Comparison of ENCODE assay signal across 37 cellular contexts in genomic region chr16:57926041-57926440, GRCh38. TPM values are rescaled to one million over a fixed set of nuclear protein-coding genes. Genes with fewer than 3 reads are reported as not detected.
"Had no signal": no experiment of that assay in that cellular context is flagged by ENCODE, and none has a peak within 500 bp of the region (broad histone marks: within the 10 kb centered on the region; RNA-seq: fewer than 3 reads in every experiment).

No MANE protein-coding gene starts in this region.

- H3K36me3 ChIP-seq: brain microvascular endothelial cell, breast epithelium had no signal

- H3K27me3 Mint-ChIP-seq: activated CD4-positive, alpha-beta memory T cell treated with anti-CD3 and anti-CD28 coated beads for 36 hours; activated CD8-positive, alpha-beta T cell treated with anti-CD3 and anti-CD28 coated beads for 36 hours had no signal

- H3K4me1 Mint-ChIP-seq: activated B cell treated with CpG ODN at 0.5 μM for 24 hours; activated CD4-positive, alpha-beta T cell treated with anti-CD3 and anti-CD28 coated beads, Interleukin-2, amount 10 ng/mL, durations not matched to agents 24 days and 14 days; activated naive CD4-positive, alpha-beta T cell treated with anti-CD3 and anti-CD28 coated beads, Interleukin-2, amount 50 U/mL, for 24 hours; activated naive CD8-positive, alpha-beta T cell treated with anti-CD3 and anti-CD28 coated beads, Interleukin-2, amount 50 U/mL, for 24 hours; activated T-helper 17 cell treated with anti-CD3 and anti-CD28 coated beads, Interleukin-2, amount 50 U/mL, for 72 hours had no signal

- H3K27me3 ChIP-seq: body of pancreas, brain microvascular endothelial cell, breast epithelium had no signal

- H3K4me3 Mint-ChIP-seq: activated B cell treated with CpG ODN at 0.5 μM for 24 hours; activated CD4-positive, alpha-beta memory T cell treated with anti-CD3 and anti-CD28 coated beads for 36 hours; activated CD4-positive, alpha-beta T cell treated with anti-CD3 and anti-CD28 coated beads, Interleukin-2, amount 10 ng/mL, durations not matched to agents 24 days and 14 days; activated CD8-positive, alpha-beta T cell treated with anti-CD3 and anti-CD28 coated beads for 36 hours; activated naive CD4-positive, alpha-beta T cell treated with anti-CD3 and anti-CD28 coated beads for 36 hours; activated naive CD4-positive, alpha-beta T cell treated with anti-CD3 and anti-CD28 coated beads, Interleukin-2, amount 50 U/mL, for 24 hours; activated naive CD8-positive, alpha-beta T cell; activated naive CD8-positive, alpha-beta T cell treated with anti-CD3 and anti-CD28 coated beads, Interleukin-2, amount 10 ng/mL, durations not matched to agents 7 days and 5 days; activated naive CD8-positive, alpha-beta T cell treated with anti-CD3 and anti-CD28 coated beads, Interleukin-2, amount 50 U/mL, for 24 hours; activated T-cell treated with anti-CD3 and anti-CD28 coated beads, Interleukin-2, amount 50 U/mL, for 4 hours; activated T-cell treated with anti-CD3 and anti-CD28 coated beads, Interleukin-2, amount 50 U/mL, for 72 hours; activated T-helper 1 cell treated with anti-CD3 and anti-CD28 coated beads, Interleukin-12 subunit alpha, Interleukin-12 subunit beta, Interleukin-2, Interleukin-4 antibody, amounts not matched to agents 30 ng/mL and 10 ng/mL and 1 ng/mL, durations not matched to agents 14 hours and 24 hours and 36 hours; activated T-helper 17 cell treated with anti-CD3 and anti-CD28 coated beads, Interleukin-2, amount 50 U/mL, for 72 hours; T-helper 1 cell treated with Interleukin-12 subunit alpha and Interleukin-12 subunit beta and Interleukin-4 antibody, amounts not matched to agents 30 μg/mL and 1 μg/mL, for 36 hours; T-helper 2 cell treated with Interferon-gamma antibody and Interleukin-4, amounts not matched to agents 5 μg/mL and 100 μg/mL, for 36 hours had no signal

- ATAC-seq: activated CD8-positive, alpha-beta T cell treated with anti-CD3 and anti-CD28 coated beads for 36 hours; activated naive CD8-positive, alpha-beta T cell treated with anti-CD3 and anti-CD28 coated beads, Interleukin-2, amount 50 U/mL, for 24 hours; activated T-cell treated with anti-CD3 and anti-CD28 coated beads, Interleukin-2, amount 50 U/mL, for 4 hours; activated T-cell treated with anti-CD3 and anti-CD28 coated beads, Interleukin-2, amount 50 U/mL, for 72 hours; activated T-helper 17 cell treated with anti-CD3 and anti-CD28 coated beads, Interleukin-2, amount 50 U/mL, for 72 hours; body of pancreas had no signal

- H3K9me3 Mint-ChIP-seq: activated B cell treated with CpG ODN at 0.5 μM for 24 hours; activated CD4-positive, alpha-beta memory T cell treated with anti-CD3 and anti-CD28 coated beads for 36 hours; activated CD4-positive, alpha-beta T cell treated with anti-CD3 and anti-CD28 coated beads, Interleukin-2, amount 10 ng/mL, durations not matched to agents 24 days and 14 days; activated CD8-positive, alpha-beta T cell treated with anti-CD3 and anti-CD28 coated beads for 36 hours; activated naive CD4-positive, alpha-beta T cell treated with anti-CD3 and anti-CD28 coated beads for 36 hours; activated naive CD4-positive, alpha-beta T cell treated with anti-CD3 and anti-CD28 coated beads, Interleukin-2, amount 50 U/mL, for 24 hours; activated naive CD8-positive, alpha-beta T cell treated with anti-CD3 and anti-CD28 coated beads, Interleukin-2, amount 10 ng/mL, durations not matched to agents 7 days and 5 days; activated naive CD8-positive, alpha-beta T cell treated with anti-CD3 and anti-CD28 coated beads, Interleukin-2, amount 50 U/mL, for 24 hours; activated T-cell treated with anti-CD3 and anti-CD28 coated beads, Interleukin-2, amount 50 U/mL, for 4 hours; activated T-cell treated with anti-CD3 and anti-CD28 coated beads, Interleukin-2, amount 50 U/mL, for 72 hours; activated T-helper 1 cell treated with anti-CD3 and anti-CD28 coated beads, Interleukin-12 subunit alpha, Interleukin-12 subunit beta, Interleukin-2, Interleukin-4 antibody, amounts not matched to agents 30 ng/mL and 10 ng/mL and 1 ng/mL, durations not matched to agents 14 hours and 24 hours and 36 hours; activated T-helper 17 cell treated with anti-CD3 and anti-CD28 coated beads, Interleukin-2, amount 50 U/mL, for 72 hours; T-helper 1 cell treated with Interleukin-12 subunit alpha and Interleukin-12 subunit beta and Interleukin-4 antibody, amounts not matched to agents 30 μg/mL and 1 μg/mL, for 36 hours; T-helper 2 cell treated with Interferon-gamma antibody and Interleukin-4, amounts not matched to agents 5 μg/mL and 100 μg/mL, for 36 hours had no signal

- H3K4me1 ChIP-seq: body of pancreas, breast epithelium had no signal

- H3K36me3 Mint-ChIP-seq: activated CD4-positive, alpha-beta memory T cell treated with anti-CD3 and anti-CD28 coated beads for 36 hours; activated naive CD4-positive, alpha-beta T cell treated with anti-CD3 and anti-CD28 coated beads, Interleukin-2, amount 50 U/mL, for 24 hours; activated naive CD8-positive, alpha-beta T cell; activated naive CD8-positive, alpha-beta T cell treated with anti-CD3 and anti-CD28 coated beads, Interleukin-2, amount 10 ng/mL, durations not matched to agents 7 days and 5 days had no signal

- H3K9me3 ChIP-seq: body of pancreas, breast epithelium had no signal

- H3K4me3 ChIP-seq: body of pancreas, breast epithelium had no signal

- H3K27ac ChIP-seq: body of pancreas, brain microvascular endothelial cell, breast epithelium, VCaP had no signal

- H3K27ac Mint-ChIP-seq: activated B cell treated with CpG ODN at 0.5 μM for 24 hours; activated CD4-positive, alpha-beta memory T cell treated with anti-CD3 and anti-CD28 coated beads for 36 hours; activated CD4-positive, alpha-beta T cell treated with anti-CD3 and anti-CD28 coated beads, Interleukin-2, amount 10 ng/mL, durations not matched to agents 24 days and 14 days; activated CD8-positive, alpha-beta T cell treated with anti-CD3 and anti-CD28 coated beads for 36 hours; activated naive CD4-positive, alpha-beta T cell treated with anti-CD3 and anti-CD28 coated beads for 36 hours; activated naive CD4-positive, alpha-beta T cell treated with anti-CD3 and anti-CD28 coated beads, Interleukin-2, amount 50 U/mL, for 24 hours; activated naive CD8-positive, alpha-beta T cell; activated naive CD8-positive, alpha-beta T cell treated with anti-CD3 and anti-CD28 coated beads, Interleukin-2, amount 10 ng/mL, durations not matched to agents 7 days and 5 days; activated naive CD8-positive, alpha-beta T cell treated with anti-CD3 and anti-CD28 coated beads, Interleukin-2, amount 50 U/mL, for 24 hours; activated T-cell treated with anti-CD3 and anti-CD28 coated beads, Interleukin-2, amount 50 U/mL, for 72 hours; activated T-helper 1 cell treated with anti-CD3 and anti-CD28 coated beads, Interleukin-12 subunit alpha, Interleukin-12 subunit beta, Interleukin-2, Interleukin-4 antibody, amounts not matched to agents 30 ng/mL and 10 ng/mL and 1 ng/mL, durations not matched to agents 14 hours and 24 hours and 36 hours; activated T-helper 17 cell treated with anti-CD3 and anti-CD28 coated beads, Interleukin-2, amount 50 U/mL, for 72 hours; T-helper 1 cell treated with Interleukin-12 subunit alpha and Interleukin-12 subunit beta and Interleukin-4 antibody, amounts not matched to agents 30 μg/mL and 1 μg/mL, for 36 hours; T-helper 2 cell treated with Interferon-gamma antibody and Interleukin-4, amounts not matched to agents 5 μg/mL and 100 μg/mL, for 36 hours had no signal

- FAIRE-seq: astrocyte, TTC549 had no signal

- DNase-seq: activated B cell treated with CpG ODN at 0.5 μM for 24 hours; activated CD4-positive, alpha-beta memory T cell treated with anti-CD3 and anti-CD28 coated beads for 36 hours; activated CD4-positive, alpha-beta T cell treated with anti-CD3 and anti-CD28 coated beads for 4 hours; activated CD4-positive, alpha-beta T cell treated with anti-CD3 and anti-CD28 coated beads, Interleukin-2, amount 10 ng/mL, durations not matched to agents 24 days and 14 days; activated CD4-positive, alpha-beta T cell treated with anti-CD3 and anti-CD28 coated beads, Interleukin-2, amount 50 U/mL, for 1 hour; activated CD4-positive, alpha-beta T cell treated with anti-CD3 and anti-CD28 coated beads, Interleukin-2, amount 50 U/mL, for 4 hours; activated CD4-positive, CD25-positive, alpha-beta regulatory T cell treated with anti-CD3 and anti-CD28 coated beads, Interleukin-2, amount 50 U/mL, for 72 hours; activated CD8-positive, alpha-beta memory T cell treated with anti-CD3 and anti-CD28 coated beads, Interleukin-2, amount 50 U/mL, for 4 hours; activated CD8-positive, alpha-beta T cell treated with anti-CD3 and anti-CD28 coated beads for 36 hours; activated effector memory CD4-positive, alpha-beta T cell treated with anti-CD3 and anti-CD28 coated beads, Interleukin-2, amount 50 U/mL, for 16 hours; activated gamma-delta T cell treated with Interleukin-2 at 50 U/mL for 16 hours; activated naive CD4-positive, alpha-beta T cell; activated naive CD4-positive, alpha-beta T cell treated with anti-CD3 and anti-CD28 coated beads for 36 hours; activated naive CD8-positive, alpha-beta T cell treated with anti-CD3 and anti-CD28 coated beads, Interleukin-2, amount 10 ng/mL, durations not matched to agents 7 days and 5 days; activated naive CD8-positive, alpha-beta T cell treated with anti-CD3 and anti-CD28 coated beads, Interleukin-2, amount 50 U/mL, for 24 hours; activated T-cell treated with anti-CD3 and anti-CD28 coated beads for 4 hours; activated T-cell treated with anti-CD3 and anti-CD28 coated beads, Interleukin-2, amount 50 U/mL, for 1 hour; activated T-cell treated with anti-CD3 and anti-CD28 coated beads, Interleukin-2, amount 50 U/mL, for 4 hours; activated T-cell treated with anti-CD3 and anti-CD28 coated beads, Interleukin-2, amount 50 U/mL, for 72 hours; aorta; body of pancreas; brain microvascular endothelial cell; central memory CD4-positive, alpha-beta T cell; T-helper 2 cell; T-helper 9 cell had no signal

RNA-seq across cellular contexts. Expression of gene CNGB1, which starts 44.9 kb away (rescaled TPM):
- total RNA-seq: activated B cell treated with CpG ODN at 0.5 μM for 24 hours; activated CD4-positive, alpha-beta memory T cell treated with anti-CD3 and anti-CD28 coated beads for 36 hours; activated CD4-positive, alpha-beta T cell treated with anti-CD3 and anti-CD28 coated beads, Interleukin-2, amount 10 ng/mL, durations not matched to agents 24 days and 14 days; activated CD8-positive, alpha-beta memory T cell treated with anti-CD3 and anti-CD28 coated beads for 36 hours; activated CD8-positive, alpha-beta T cell treated with anti-CD3 and anti-CD28 coated beads for 36 hours; activated naive CD4-positive, alpha-beta T cell treated with anti-CD3 and anti-CD28 coated beads for 36 hours; activated naive CD8-positive, alpha-beta T cell treated with anti-CD3 and anti-CD28 coated beads, Interleukin-2, amount 10 ng/mL, durations not matched to agents 7 days and 5 days; activated T-cell treated with anti-CD3 and anti-CD28 coated beads, Interleukin-2, amount 50 U/mL, for 4 hours; activated T-cell treated with anti-CD3 and anti-CD28 coated beads, Interleukin-2, amount 50 U/mL, for 72 hours; activated T-helper 1 cell treated with anti-CD3 and anti-CD28 coated beads, Interleukin-12 subunit alpha, Interleukin-12 subunit beta, Interleukin-2, Interleukin-4 antibody, amounts not matched to agents 30 ng/mL and 10 ng/mL and 1 ng/mL, durations not matched to agents 14 hours and 24 hours and 36 hours; activated T-helper 17 cell treated with anti-CD3 and anti-CD28 coated beads, Interleukin-2, amount 50 U/mL, for 72 hours; aorta; astrocyte; body of pancreas; breast epithelium; cardiac septum had no signal
- polyA plus RNA-seq: aorta had no signal
